ENCODE assay signal across 10 cellular contexts in the genomic region with DNA sequence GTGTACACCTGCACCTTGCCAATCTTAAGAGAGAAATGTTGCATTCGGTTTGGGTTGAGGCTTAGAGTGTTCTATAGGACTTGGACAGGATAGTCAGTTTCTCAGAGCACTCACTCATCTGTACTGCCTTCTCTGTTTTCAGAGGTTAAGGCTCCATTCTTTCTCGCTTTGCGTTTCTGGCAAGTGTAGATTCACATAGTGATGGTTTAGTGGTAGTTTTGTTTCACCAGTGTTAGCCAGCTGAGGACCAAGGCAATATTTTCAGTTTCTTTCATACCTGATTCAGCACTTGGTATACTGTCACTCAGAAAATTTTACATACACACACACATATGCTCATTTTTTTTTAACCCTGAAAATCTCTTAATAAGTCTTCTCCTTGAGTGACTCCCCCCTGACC. TPM values are rescaled to one million over a fixed set of nuclear protein-coding genes. Genes with fewer than 3 reads are reported as not detected.
DNase-seq lines count a peak whose midpoint lies in the region; ATAC-seq, FAIRE-seq and TF ChIP-seq lines count a peak whose summit lies in the region.
"Had no signal": no experiment of that assay in that cellular context is flagged by ENCODE, and none has a peak within 500 bp of the region (broad histone marks: within the 10 kb centered on the region; RNA-seq: fewer than 3 reads in every experiment).

No MANE protein-coding gene starts in this region.

- peaks cover 33% of the 10 kb centered on the region for H3K36me3 Mint-ChIP-seq in activated naive CD4-positive, alpha-beta T cell treated with anti-CD3 and anti-CD28 coated beads, Interleukin-2, amount 10 ng/mL, durations not matched to agents 7 days and 5 days
- peaks cover 17% of the 10 kb centered on the region for H3K36me3 Mint-ChIP-seq in type B pancreatic cell

- no peaks in the 10 kb centered on the region for H3K9me3 Mint-ChIP-seq in activated naive CD4-positive, alpha-beta T cell treated with anti-CD3 and anti-CD28 coated beads, Interleukin-2, amount 10 ng/mL, durations not matched to agents 7 days and 5 days
- no peaks in the 10 kb centered on the region for H3K9me3 Mint-ChIP-seq in type B pancreatic cell

- CTCF ChIA-PET in activated naive CD4-positive, alpha-beta T cell treated with anti-CD3 and anti-CD28 coated beads, Interleukin-2, amount 10 ng/mL, durations not matched to agents 7 days and 5 days (lab: Charles Lee) = interaction anchor here (1.1 kb wide), 1 partner anchor 36 kb away, joined by 4 read pairs; no protein-coding TSS in a partner anchor

- no peak for FAIRE-seq in pancreas (lab: Jason Lieb, UNC)

- TF ChIP-seq POLR2A in lower leg skin (IDR thresholded peaks at IDR 0.05) = no peak

- peak overlapping the region; percentile 86 for H3K4me3 ChIP-seq in adipocyte (ENCODE audit: low read length)
- H3K4me3 ChIP-seq in lower leg skin (ENCODE audit: low read depth, poor library complexity, severe bottlenecking) = peak overlapping the region; percentile 90
- H3K4me3 ChIP-seq in pancreas = peak overlapping the region in 2 of 4 donors; percentile 69 to 99

- intact Hi-C loops in lower leg skin (cut with DNase I; ENCODE audit: low total_unique reads) = no loop called here
- intact Hi-C loops in pancreas (cut with DNase I) = no loop called here

- no peak for DNase-seq in activated naive CD4-positive, alpha-beta T cell treated with anti-CD3 and anti-CD28 coated beads, Interleukin-2, amount 10 ng/mL, durations not matched to agents 7 days and 5 days
- DNase-seq in activated naive CD4-positive, alpha-beta T cell treated with Interleukin-2 at 50 U/mL for 16 hours = no peak
- DNase-seq in adipocyte (ENCODE audit: low read depth) (no peak), lower leg skin (ENCODE audit: low spot score in 2 of 2) (no peak), type B pancreatic cell (ENCODE audit: extremely low spot score, unreplicated experiment) (no peak), pancreas (no peak)
- no peak for DNase-seq in stimulated activated CD4-positive, alpha-beta T cell treated with anti-CD3 and anti-CD28 coated beads, Interleukin-12 subunit alpha, Interleukin-12 subunit beta, amount 100 ng/mL, for 4 hours
- no peak for DNase-seq in central memory CD4-positive, alpha-beta T cell
- DNase-seq: DMS 273 treated with DMSO at 0.1 percent for 48 hours had no signal

- H3K4me1 ChIP-seq in adipocyte (ENCODE audit: control insufficient read depth, insufficient read depth, low read length) (peaks cover 33% of the 10 kb centered on the region), pancreas (peaks cover 0 to 8% (median 6%) of the 10 kb centered on the region in 3 donors)

- H3K9ac ChIP-seq in adipocyte (ENCODE audit: low read length) = peak overlapping the region; percentile 96

- H3K4me3 Mint-ChIP-seq in activated naive CD4-positive, alpha-beta T cell treated with anti-CD3 and anti-CD28 coated beads, Interleukin-2, amount 10 ng/mL, durations not matched to agents 7 days and 5 days = peak overlapping the region; percentile 91
- H3K4me3 Mint-ChIP-seq in type B pancreatic cell = peak overlapping the region; percentile 93

- 59 to 64% methylated on average over 3 of the region's 3 CpGs for WGBS in lower leg skin, 2 donors
- WGBS in pancreas, 2 donors = 38 to 46% methylated on average over 3 of the region's 3 CpGs

- peak overlapping the region; percentile 96 for H3K27ac Mint-ChIP-seq in activated naive CD4-positive, alpha-beta T cell treated with anti-CD3 and anti-CD28 coated beads, Interleukin-2, amount 10 ng/mL, durations not matched to agents 7 days and 5 days
- peak overlapping the region; percentile 92 for H3K27ac Mint-ChIP-seq in type B pancreatic cell

- H3K27me3 Mint-ChIP-seq in activated naive CD4-positive, alpha-beta T cell treated with anti-CD3 and anti-CD28 coated beads, Interleukin-2, amount 10 ng/mL, durations not matched to agents 7 days and 5 days = no peaks in the 10 kb centered on the region
- no peaks in the 10 kb centered on the region for H3K27me3 Mint-ChIP-seq in type B pancreatic cell

- H3K9me3 ChIP-seq in adipocyte (ENCODE audit: control insufficient read depth, low read length) (no peaks in the 10 kb centered on the region), pancreas (no peaks in the 10 kb centered on the region)
- H3K9me3 ChIP-seq: adrenal gland had no signal

- no peak for ATAC-seq in pancreas

- peaks cover 33% of the 10 kb centered on the region for H3K36me3 ChIP-seq in adipocyte (ENCODE audit: control insufficient read depth, insufficient read depth, low read length, severe bottlenecking)
- peaks cover 5 to 25% (median 7%) of the 10 kb centered on the region in 3 donors for H3K36me3 ChIP-seq in pancreas

- H3K27me3 ChIP-seq in adipocyte (replicated peaks; ENCODE audit: control insufficient read depth, insufficient read depth, low read length) (no peaks in the 10 kb centered on the region), pancreas (no peaks in the 10 kb centered on the region)
- H3K27me3 ChIP-seq: adrenal gland had no signal

- TF ChIP-seq CTCF in lower leg skin (IDR thresholded peaks at IDR 0.05) (no peak), type B pancreatic cell (conservative IDR thresholded peaks at IDR 0.05) (no peak), pancreas (IDR thresholded peaks at IDR 0.05) (no peak)

- H3K27ac ChIP-seq in pancreas = no peak overlapping the region

- peaks cover 51% of the 10 kb centered on the region for H3K4me1 Mint-ChIP-seq in activated naive CD4-positive, alpha-beta T cell treated with anti-CD3 and anti-CD28 coated beads, Interleukin-2, amount 10 ng/mL, durations not matched to agents 7 days and 5 days
- H3K4me1 Mint-ChIP-seq in type B pancreatic cell (ENCODE audit: unreplicated experiment) = peaks cover 9% of the 10 kb centered on the region

RNA-seq across cellular contexts. Expression of gene ATXN1L, which starts 1.3 kb away (rescaled TPM):
- total RNA-seq in lower leg skin (10 to 100 TPM; 21.8 to 29.7 (median 27.2) TPM), type B pancreatic cell (ENCODE audit: low replicate concordance) (27.8 and 29.0 TPM in 2 replicates), pancreas (10 to 100 TPM; 10.2 to 17.4 (median 12.4) TPM)
- 1 to 10 TPM; 5.5 to 6.2 TPM for polyA plus RNA-seq in pancreas

RNA-seq across cellular contexts. Expression of gene ZNF821, which starts 36.9 kb away (rescaled TPM):
- 10 to 100 TPM; 13.6 to 21.0 (median 17.2) TPM for total RNA-seq in lower leg skin
- 12.8 and 18.5 TPM in 2 replicates for total RNA-seq in type B pancreatic cell (ENCODE audit: low replicate concordance)
- total RNA-seq in pancreas = 1 to 10 TPM; 3.0 to 4.5 (median 3.9) TPM
- polyA plus RNA-seq in pancreas = 10 to 100 TPM in 1 of 2 donors, 1 to 10 TPM in 1; 6.1 to 12.6 TPM

RNA-seq across cellular contexts. Expression of gene AP1G1, which starts 38.5 kb away (rescaled TPM):
- 10 to 100 TPM; 59.6 to 90.6 (median 75.9) TPM for total RNA-seq in lower leg skin
- 90.5 and 115 TPM in 2 replicates for total RNA-seq in type B pancreatic cell (ENCODE audit: low replicate concordance)
- 10 to 100 TPM; 31.6 to 50.8 (median 39.8) TPM for total RNA-seq in pancreas
- polyA plus RNA-seq in pancreas = 10 to 100 TPM; 15.3 to 27.6 TPM

RNA-seq across cellular contexts. Expression of gene IST1, which starts 48.2 kb away (rescaled TPM):
- 100 to 1,000 TPM; 153 to 227 (median 197) TPM for total RNA-seq in lower leg skin
- 232 and 233 TPM in 2 replicates for total RNA-seq in type B pancreatic cell (ENCODE audit: low replicate concordance)
- 100 to 1,000 TPM in 1 of 6 donors, 10 to 100 TPM in 5; 56.1 to 115 (median 69.4) TPM for total RNA-seq in pancreas
- 100 to 1,000 TPM in 1 of 2 donors, 10 to 100 TPM in 1; 57.1 to 121 TPM for polyA plus RNA-seq in pancreas
